23 cellular contexts compared by ENCODE assay signal in genomic region chr11:113316251-113316650, GRCh38. TPM values are rescaled to one million over a fixed set of nuclear protein-coding genes. Genes with fewer than 3 reads are reported as not detected.
DNase-seq lines count a peak whose midpoint lies in the region; ATAC-seq and TF ChIP-seq lines count a peak whose summit lies in the region.
"Had no signal": no experiment of that assay in that cellular context is flagged by ENCODE, and none has a peak within 500 bp of the region (broad histone marks: within the 10 kb centered on the region; RNA-seq: fewer than 3 reads in every experiment).

No MANE protein-coding gene starts in this region.

- H3K27me3 ChIP-seq in CD4-positive, alpha-beta T cell (ENCODE audit: control insufficient read depth, insufficient read depth, low read length): no peaks in the 10 kb centered on the region
- no peaks in the 10 kb centered on the region for H3K27me3 ChIP-seq in rectal smooth muscle tissue (ENCODE audit: control insufficient read depth, insufficient read depth, low read length)
- H3K27me3 ChIP-seq: BLaER1 treated with 17β-estradiol and CSF1 and Interleukin-3, amounts not matched to agents 10 nM and 100 nM; Peyer's patch; SJCRH30 had no signal

- no peaks in the 10 kb centered on the region for H3K9me3 ChIP-seq in CD4-positive, alpha-beta T cell (ENCODE audit: control insufficient read depth, low read length)
- H3K9me3 ChIP-seq: Peyer's patch, SJCRH30 had no signal

- CTCF ChIA-PET in CD4-positive, alpha-beta T cell (lab: Charles Lee): no interaction called here
- CTCF ChIA-PET in RWPE1 (lab: Yijun Ruan, JAX): no interaction called here

- peaks cover 11% of the 10 kb centered on the region for H3K4me1 ChIP-seq in rectal smooth muscle tissue (ENCODE audit: control insufficient read depth, insufficient read depth, low read length)
- H3K4me1 ChIP-seq: BLaER1 treated with 17β-estradiol and CSF1 and Interleukin-3, amounts not matched to agents 10 nM and 100 nM had no signal

- POLR2A ChIA-PET in CD4-positive, alpha-beta T cell (lab: Charles Lee): interaction anchor here (0.9 kb wide), 1 partner anchor 1229 kb away, joined by 3 read pairs; the partner anchor contains the start of genes SDHD and TIMM8B
- POLR2A ChIA-PET in RWPE1 (lab: Yijun Ruan, JAX; ENCODE audit: low non-redundant PET): no interaction called here

- H3K4me1 Mint-ChIP-seq in CD4-positive, alpha-beta T cell (ENCODE audit: low read depth): peaks cover 50% of the 10 kb centered on the region

- no peak for ATAC-seq in CD4-positive, alpha-beta T cell (ENCODE audit: poor library complexity)
- ATAC-seq in GM21737 (IDR thresholded peaks at IDR 0.05; ENCODE audit: unreplicated experiment) (no peak), HG03175 (IDR thresholded peaks at IDR 0.05; ENCODE audit: unreplicated experiment) (no peak)
- ATAC-seq: activated CD8-positive, alpha-beta T cell treated with anti-CD3 and anti-CD28 coated beads, Interleukin-2, amount 10 ng/mL, durations not matched to agents 7 days and 5 days had no signal

- TF ChIP-seq CTCF in CD4-positive, alpha-beta T cell (IDR thresholded peaks at IDR 0.05): no peak
- TF ChIP-seq CTCF in RWPE1 (conservative IDR thresholded peaks at IDR 0.05; ENCODE audit: low read depth) (no peak), fibroblast of villous mesenchyme (IDR thresholded peaks at IDR 0.05; ENCODE audit: insufficient read depth, low read depth, low read length) (no peak)

- H3K9me3 Mint-ChIP-seq in CD4-positive, alpha-beta T cell: no peaks in the 10 kb centered on the region

- H3K27ac Mint-ChIP-seq in CD4-positive, alpha-beta T cell: peak overlapping the region; percentile 88
- H3K27ac Mint-ChIP-seq: activated CD8-positive, alpha-beta T cell treated with anti-CD3 and anti-CD28 coated beads, Interleukin-2, amount 10 ng/mL, durations not matched to agents 7 days and 5 days; endodermal cell had no signal

- intact Hi-C loops in CD4-positive, alpha-beta T cell (cut with DNase I, micrococcal nuclease): loop anchor here (5.0 to 10.0 kb wide), 5 partner anchors 459 to 1711 kb away; partner anchors contain the start of genes CLDN25 (in 1 of the 2), PPP2R1B (in 1 of the 2), SDHD (in 1 of the 2) and SIK2 (in 1 of the 2)

- no peaks in the 10 kb centered on the region for H3K27me3 Mint-ChIP-seq in CD4-positive, alpha-beta T cell

- peak overlapping the region; percentile 93 for H3K4me3 Mint-ChIP-seq in CD4-positive, alpha-beta T cell

- no peaks in the 10 kb centered on the region for H3K36me3 ChIP-seq in rectal smooth muscle tissue (ENCODE audit: control insufficient read depth, insufficient read depth, low read length)
- H3K36me3 ChIP-seq: BLaER1 treated with 17β-estradiol and CSF1 and Interleukin-3, amounts not matched to agents 10 nM and 100 nM; Peyer's patch; SJCRH30 had no signal

- DNase-seq in CD4-positive, alpha-beta T cell: no peak
- peak; percentile 21 for DNase-seq in RWPE1 (ENCODE audit: low spot score)
- peak; percentile 12 for DNase-seq in fibroblast of villous mesenchyme (ENCODE audit: low read depth)
- no peak for DNase-seq in DMS53 treated with DMSO at 0.1 percent for 48 hours (lab: John Stamatoyannopoulos, UW; ENCODE audit: unreplicated experiment)
- DNase-seq in activated gamma-delta T cell (lab: John Stamatoyannopoulos, UW): no peak
- DNase-seq: ACHN; activated CD4-positive, alpha-beta T cell treated with anti-CD3 and anti-CD28 coated beads for 1 hour; activated CD8-positive, alpha-beta T cell treated with anti-CD3 and anti-CD28 coated beads, Interleukin-2, amount 10 ng/mL, durations not matched to agents 7 days and 5 days; activated T-cell treated with anti-CD3 and anti-CD28 coated beads for 4 hours; amniotic stem cell; cortex of kidney; endodermal cell; H7; NCI-H1417 treated with DMSO at 0.1 percent for 48 hours; NCI-H446 treated with DMSO at 0.1 percent for 48 hours; Peyer's patch; SJCRH30; T-helper 1 cell had no signal

- H3K27ac ChIP-seq in CD4-positive, alpha-beta T cell (ENCODE audit: low read depth, low read length): no peak overlapping the region
- no peak overlapping the region for H3K27ac ChIP-seq in RWPE1
- H3K27ac ChIP-seq in rectal smooth muscle tissue (ENCODE audit: low read depth, low read length): peak overlapping the region; percentile 90
- H3K27ac ChIP-seq: BLaER1 treated with 17β-estradiol and CSF1 and Interleukin-3, amounts not matched to agents 10 nM and 100 nM; Peyer's patch; SJCRH30 had no signal

- no peak overlapping the region for H3K9ac ChIP-seq in rectal smooth muscle tissue (ENCODE audit: low read length)
- H3K9ac ChIP-seq: BLaER1 treated with 17β-estradiol and CSF1 and Interleukin-3, amounts not matched to agents 10 nM and 100 nM had no signal

- peaks cover 57% of the 10 kb centered on the region for H3K36me3 Mint-ChIP-seq in CD4-positive, alpha-beta T cell (ENCODE audit: low read depth)

- no peak overlapping the region for H3K4me3 ChIP-seq in fibroblast of villous mesenchyme (ENCODE audit: low read depth, low read length)
- no peak overlapping the region for H3K4me3 ChIP-seq in rectal smooth muscle tissue (ENCODE audit: low read length)
- H3K4me3 ChIP-seq: BLaER1 treated with 17β-estradiol and CSF1 and Interleukin-3, amounts not matched to agents 10 nM and 100 nM; lung; SJCRH30 had no signal

RNA-seq across cellular contexts. Expression of gene TTC12, which starts 1.9 kb away (rescaled TPM):
- 10 to 100 TPM; 26.5 to 34.5 TPM for total RNA-seq in CD4-positive, alpha-beta T cell
- 16.0 and 21.9 TPM in 2 replicates for total RNA-seq in fibroblast of villous mesenchyme
- total RNA-seq: SJCRH30 had no signal

Comparison
In these comparisons a context has a peak if more than half of its experiments do, and no peak if none do; other contexts are left out.
1. DNase-seq: peak in RWPE1 (single experiment) and fibroblast of villous mesenchyme (single experiment); none in CD4-positive, alpha-beta T cell (0 of 10), DMS53 treated with DMSO at 0.1 percent for 48 hours (single experiment) and activated gamma-delta T cell (single experiment).